Comparison of ENCODE assay signal across 8 cellular contexts in genomic region chr13:36919206-36919832, GRCh38. TPM values are rescaled to one million over a fixed set of nuclear protein-coding genes. Genes with fewer than 3 reads are reported as not detected.
DNase-seq lines count a peak whose midpoint lies in the region; ATAC-seq lines count a peak whose summit lies in the region.

No MANE protein-coding gene starts in this region.

- ATAC-seq in HG03354 (IDR thresholded peaks at IDR 0.05; ENCODE audit: poor library complexity, severe bottlenecking, unreplicated experiment) (peak; percentile 13), esophagus mucosa (peak; percentile 47)

- in situ Hi-C loops in SK-MEL-5 (cut with HindIII; ENCODE audit: low pct_unique_long_range_greater_than_20kb, low sequenced_read_pairs) = no loop called here

- DNase-seq in NCI-H1417 (lab: John Stamatoyannopoulos, UW) = peak; percentile 76 to 87 (median 79)
- no peak for DNase-seq in NCI-H1417 treated with DMSO at 0.1 percent for 48 hours (lab: John Stamatoyannopoulos, UW)
- peak; percentile 20 for DNase-seq in SK-MEL-5 (ENCODE audit: low read depth, low spot score)
- DNase-seq in myocyte (ENCODE audit: low read depth) = peak; percentile 34
- no peak for DNase-seq in NK-92 (lab: John Stamatoyannopoulos, UW; ENCODE audit: unreplicated experiment)
- no peak for DNase-seq in activated effector memory CD4-positive, alpha-beta T cell treated with Interleukin-2 at 50 U/mL for 16 hours

RNA-seq across cellular contexts. Expression of gene SMAD9, which starts 0.7 kb away (rescaled TPM):
- 6.9 and 8.6 TPM in 2 replicates for total RNA-seq in SK-MEL-5 (2014; rRNA removed; shearing (Covaris generic))
- polyA plus RNA-seq in SK-MEL-5 (2015; cell fraction: cytosol; rRNA removed) = 6.7 and 11.2 TPM in 2 replicates
- polyA plus RNA-seq in SK-MEL-5 (2015; cell fraction: nucleus; rRNA removed) = 6.9 and 7.7 TPM in 2 replicates
- total RNA-seq in esophagus mucosa (0.68 TPM), myocyte (1.4 and 1.7 TPM in 2 replicates)
- polyA plus RNA-seq in myocyte (2012) = 0.87 TPM

Comparison
In these comparisons a context has a peak if more than half of its experiments do, and no peak if none do; other contexts are left out.
1. DNase-seq: peak in NCI-H1417 (3 of 3), SK-MEL-5 (single experiment) and myocyte (single experiment); none in NCI-H1417 treated with DMSO at 0.1 percent for 48 hours (single experiment), NK-92 (single experiment) and activated effector memory CD4-positive, alpha-beta T cell treated with Interleukin-2 at 50 U/mL for 16 hours (single experiment).